In genomic region chr3:141410408-141410807, GRCh38 we compare ENCODE assay signal across 8 cellular contexts. TPM values are rescaled to one million over a fixed set of nuclear protein-coding genes. Genes with fewer than 3 reads are reported as not detected.
DNase-seq lines count a peak whose midpoint lies in the region; ATAC-seq, FAIRE-seq and TF ChIP-seq lines count a peak whose summit lies in the region.

No MANE protein-coding gene starts in this region.

- peak overlapping the region; percentile 80 for H3K27ac Mint-ChIP-seq in chondrocyte (ENCODE audit: unreplicated experiment)

- peaks cover 50% of the 10 kb centered on the region for H3K36me3 ChIP-seq in ACC112 (ENCODE audit: insufficient read depth, low read length)
- H3K36me3 ChIP-seq in mucosa of descending colon (ENCODE audit: low read depth), result no peaks in the 10 kb centered on the region

- no peaks in the 10 kb centered on the region for H3K9me3 ChIP-seq in mucosa of descending colon

- peak; percentile 34 for ATAC-seq in mucosa of descending colon

- FAIRE-seq in D721Med (lab: Jason Lieb, UNC), result no peak

- intact Hi-C loops in mucosa of descending colon (cut with DNase I, micrococcal nuclease), result no loop called here

- no peak overlapping the region for H2AFZ ChIP-seq in ACC112 (ENCODE audit: low read length, unreplicated experiment)

- peak overlapping the region; percentile 96 for H3K27ac ChIP-seq in ACC112 (ENCODE audit: low read depth, low read length)

- no peak overlapping the region for H3K4me3 Mint-ChIP-seq in chondrocyte (ENCODE audit: unreplicated experiment)

- CTCF ChIA-PET in HEK293T (lab: Yijun Ruan, JAX), result no interaction called here

- POLR2A ChIA-PET in HEK293T (lab: Yijun Ruan, JAX), result interaction anchor here (1.0 to 1.4 kb wide), 6 partner anchors 8 to 98 kb away, joined by 3 to 6 read pairs (median 4); no protein-coding TSS in a partner anchor

- H3K4me3 ChIP-seq in ACC112 (ENCODE audit: low read depth, low read length) (no peak overlapping the region), mucosa of descending colon (no peak overlapping the region)

- peak; percentile 98 for DNase-seq in NCI-H146 (lab: John Stamatoyannopoulos, UW)
- no peak for DNase-seq in chondrocyte (ENCODE audit: low spot score)
- DNase-seq in mucosa of descending colon, result peak in 1 of 3 donors; percentile 45
- DNase-seq in HEK293T (ENCODE audit: extremely low spot score), result no peak
- no peak for DNase-seq in NOMO-1 (lab: John Stamatoyannopoulos, UW; ENCODE audit: unreplicated experiment in 2 of 2)
- DNase-seq in D721Med (ENCODE audit: insufficient read length, low spot score), result no peak
- no peak for DNase-seq in cortex of kidney (lab: John Stamatoyannopoulos, UW)

- peaks cover 78% of the 10 kb centered on the region for H3K4me1 Mint-ChIP-seq in chondrocyte (ENCODE audit: low read depth)

- H3K9me3 Mint-ChIP-seq in chondrocyte (ENCODE audit: low read depth), result no peaks in the 10 kb centered on the region

- H3K27me3 Mint-ChIP-seq in chondrocyte (ENCODE audit: low read depth), result no peaks in the 10 kb centered on the region

- peaks cover 32% of the 10 kb centered on the region for H3K36me3 Mint-ChIP-seq in chondrocyte (ENCODE audit: low read depth)

- H3K4me1 ChIP-seq in ACC112 (ENCODE audit: control insufficient read depth, insufficient read depth, low read length, unreplicated experiment) (peaks cover 92% of the 10 kb centered on the region), mucosa of descending colon (ENCODE audit: low read depth) (peaks cover 38% of the 10 kb centered on the region)

- no peaks in the 10 kb centered on the region for H3K27me3 ChIP-seq in ACC112 (ENCODE audit: insufficient read depth, low read length)

- H3K79me2 ChIP-seq in ACC112 (ENCODE audit: control insufficient read depth, insufficient read depth, low read length, unreplicated experiment), result peaks cover 76% of the 10 kb centered on the region

- TF ChIP-seq CTCF in chondrocyte (IDR thresholded peaks at IDR 0.05), result no peak
- no peak for TF ChIP-seq CTCF in mucosa of descending colon (IDR thresholded peaks at IDR 0.05)
- TF ChIP-seq CTCF in D721Med (IDR thresholded peaks at IDR 0.05; ENCODE audit: insufficient read depth, missing control alignments), result no peak

TF ChIP-seq in HEK293T, 16 proteins besides CTCF, POLR2A, EP300 and RAD21:
- TF ChIP-seq ELF4 (IDR thresholded peaks at IDR 0.05) (no peak), PKNOX1 (IDR thresholded peaks at IDR 0.05) (no peak), FOXM1 (IDR thresholded peaks at IDR 0.05; ENCODE audit: borderline replicate concordance) (no peak), L3MBTL2 (conservative IDR thresholded peaks at IDR 0.05) (no peak), SP1 (IDR thresholded peaks at IDR 0.05) (no peak), FOXK2 (IDR thresholded peaks at IDR 0.05) (no peak), LEF1 (IDR thresholded peaks at IDR 0.05; ENCODE audit: borderline replicate concordance) (no peak), FOXA1 (IDR thresholded peaks at IDR 0.05) (no peak), ARNT (IDR thresholded peaks at IDR 0.05) (no peak), TARDBP (IDR thresholded peaks at IDR 0.05) (no peak), SUZ12 (IDR thresholded peaks at IDR 0.05) (no peak)

RNA-seq across cellular contexts. Expression of gene ZBTB38, which starts 42.1 kb away (rescaled TPM):
- 50.4 to 71.1 TPM (median 64.6 TPM) in 3 replicates for total RNA-seq in chondrocyte
- 100 to 1,000 TPM in 2 of 3 donors, 10 to 100 TPM in 1; 96.0 to 153 (median 144) TPM for total RNA-seq in mucosa of descending colon
